ENCODE assay signal across 8 cellular contexts in genomic region chr22:38704568-38705234, GRCh38. TPM values are rescaled to one million over a fixed set of nuclear protein-coding genes. Genes with fewer than 3 reads are reported as not detected.
DNase-seq lines count a peak whose midpoint lies in the region; ATAC-seq and TF ChIP-seq lines count a peak whose summit lies in the region.

No MANE protein-coding gene starts in this region.

- H3K9ac ChIP-seq in smooth muscle cell (ENCODE audit: low read depth) = peak overlapping the region; percentile 45

- H3K27me3 ChIP-seq in WERI-Rb-1 (ENCODE audit: insufficient read depth, low read depth, severe bottlenecking) (no peaks in the 10 kb centered on the region), smooth muscle cell (ENCODE audit: low read depth) (no peaks in the 10 kb centered on the region)

- ATAC-seq in GM21423 (IDR thresholded peaks at IDR 0.05; ENCODE audit: unreplicated experiment) (no peak), GM21529 (IDR thresholded peaks at IDR 0.05; ENCODE audit: unreplicated experiment) (no peak)

- peak overlapping the region; percentile 90 for H3K27ac ChIP-seq in WERI-Rb-1
- H3K27ac ChIP-seq in smooth muscle cell (ENCODE audit: low read depth) = peak overlapping the region; percentile 85

- peaks cover 8% of the 10 kb centered on the region for H3F3A ChIP-seq in smooth muscle cell (ENCODE audit: low read depth)

- H3K4me3 ChIP-seq in WERI-Rb-1 (ENCODE audit: low read depth, low read length) = peak overlapping the region; percentile 31
- peak overlapping the region; percentile 41 for H3K4me3 ChIP-seq in smooth muscle cell

- peaks cover 19% of the 10 kb centered on the region for H3K4me1 ChIP-seq in smooth muscle cell (ENCODE audit: low read depth)

- H3K9me3 ChIP-seq in WERI-Rb-1 (ENCODE audit: severe bottlenecking) (no peaks in the 10 kb centered on the region), smooth muscle cell (replicated peaks; ENCODE audit: low read depth) (no peaks in the 10 kb centered on the region)

- DNase-seq in NCI-H2171 treated with DMSO at 0.1 percent for 48 hours (lab: John Stamatoyannopoulos, UW) (peak; percentile 16), NCI-H2171 (lab: John Stamatoyannopoulos, UW) (no peak), WERI-Rb-1 (no peak), foreskin melanocyte (peak; percentile 20), smooth muscle cell (lab: John Stamatoyannopoulos, UW; ENCODE audit: unreplicated experiment) (no peak)
- DNase-seq in stimulated activated CD8-positive, alpha-beta memory T cell treated with anti-CD3 and anti-CD28 coated beads, Interleukin-4, amount 100 ng/mL, for 48 hours = no peak

- WGBS in smooth muscle cell (ENCODE audit: low lambda C conversion rate) = 37% methylated on average over 11 of the region's 11 CpGs

- peak overlapping the region; percentile 88 for H2AFZ ChIP-seq in smooth muscle cell (ENCODE audit: low read depth)

- peaks cover 36% of the 10 kb centered on the region for H4K20me1 ChIP-seq in smooth muscle cell (ENCODE audit: low read depth)

- TF ChIP-seq CTCF in WERI-Rb-1 (IDR thresholded peaks at IDR 0.05; ENCODE audit: low read depth, low read length) (no peak), smooth muscle cell (IDR thresholded peaks at IDR 0.05; ENCODE audit: borderline replicate concordance, insufficient read depth, poor library complexity, severe bottlenecking) (no peak)

- peaks cover 44% of the 10 kb centered on the region for H3K79me2 ChIP-seq in smooth muscle cell (ENCODE audit: low read depth)

- peak overlapping the region; percentile 83 for H3K4me2 ChIP-seq in smooth muscle cell

- H3K36me3 ChIP-seq in WERI-Rb-1 (peaks cover 29% of the 10 kb centered on the region), smooth muscle cell (ENCODE audit: low read depth) (no peaks in the 10 kb centered on the region)

RNA-seq across cellular contexts. Expression of gene GTPBP1, which starts 1.0 kb away (rescaled TPM):
- total RNA-seq in smooth muscle cell = 15.8 and 25.3 TPM in 2 replicates
- polyA plus RNA-seq in smooth muscle cell = 23.7 and 24.3 TPM in 2 replicates

RNA-seq across cellular contexts. Expression of gene JOSD1, which starts 4.0 kb away (rescaled TPM):
- 38.9 and 41.1 TPM in 2 replicates for total RNA-seq in smooth muscle cell
- 6.2 and 12.5 TPM in 2 replicates for polyA plus RNA-seq in smooth muscle cell

RNA-seq across cellular contexts. Expression of gene TOMM22, which starts 22.9 kb away (rescaled TPM):
- 57.5 and 63.3 TPM in 2 replicates for total RNA-seq in smooth muscle cell
- 64.7 and 71.2 TPM in 2 replicates for polyA plus RNA-seq in smooth muscle cell

RNA-seq across cellular contexts. Expression of gene CBY1, which starts 48.3 kb away (rescaled TPM):
- 12.3 and 16.4 TPM in 2 replicates for total RNA-seq in smooth muscle cell
- polyA plus RNA-seq in smooth muscle cell = 50.4 and 52.9 TPM in 2 replicates

RNA-seq across cellular contexts. Expression of gene FAM227A, which starts 48.5 kb away (rescaled TPM):
- 4.3 and 4.9 TPM in 2 replicates for total RNA-seq in smooth muscle cell
- 1.5 and 3.8 TPM in 2 replicates for polyA plus RNA-seq in smooth muscle cell

Comparison
In these comparisons a context has a peak if more than half of its experiments do, and no peak if none do; other contexts are left out.
1. DNase-seq: peak in NCI-H2171 treated with DMSO at 0.1 percent for 48 hours (single experiment) and foreskin melanocyte (single experiment); none in NCI-H2171 (single experiment), WERI-Rb-1 (single experiment), smooth muscle cell (single experiment) and stimulated activated CD8-positive, alpha-beta memory T cell treated with anti-CD3 and anti-CD28 coated beads, Interleukin-4, amount 100 ng/mL, for 48 hours (single experiment).